28 cellular contexts compared by ENCODE assay signal in genomic region chr17:27259356-27259755, GRCh38.
"Had no signal": no experiment of that assay in that cellular context is flagged by ENCODE, and none has a peak within 500 bp of the region (broad histone marks: within the 10 kb centered on the region; RNA-seq: fewer than 3 reads in every experiment).

No MANE protein-coding gene starts in this region.

- H3K4me1 Mint-ChIP-seq: activated CD4-positive, alpha-beta T cell treated with anti-CD3 and anti-CD28 coated beads for 36 hours; activated naive CD8-positive, alpha-beta T cell treated with anti-CD3 and anti-CD28 coated beads for 36 hours; endodermal cell; naive thymus-derived CD4-positive, alpha-beta T cell had no signal

- H3K27me3 Mint-ChIP-seq: activated B cell treated with CpG ODN at 0.5 μM for 24 hours; activated CD4-positive, alpha-beta T cell treated with anti-CD3 and anti-CD28 coated beads for 36 hours; activated naive CD8-positive, alpha-beta T cell treated with anti-CD3 and anti-CD28 coated beads for 36 hours; activated T-cell treated with anti-CD3 and anti-CD28 coated beads, Interleukin-2, amount 50 U/mL, for 24 hours had no signal

- H3K27ac ChIP-seq: esophagus squamous epithelium, gastrocnemius medialis, heart left ventricle, lower lobe of right lung, testis, upper lobe of left lung had no signal

- H3K36me3 ChIP-seq: esophagus squamous epithelium, gastrocnemius medialis, heart left ventricle, lower lobe of right lung, upper lobe of left lung had no signal

- H3K27ac Mint-ChIP-seq: activated B cell treated with CpG ODN at 0.5 μM for 24 hours; activated CD4-positive, alpha-beta T cell treated with anti-CD3 and anti-CD28 coated beads for 36 hours; activated naive CD8-positive, alpha-beta T cell treated with anti-CD3 and anti-CD28 coated beads for 36 hours; activated T-cell treated with anti-CD3 and anti-CD28 coated beads, Interleukin-2, amount 50 U/mL, for 24 hours; endodermal cell; naive thymus-derived CD4-positive, alpha-beta T cell had no signal

- ATAC-seq: activated CD4-positive, alpha-beta T cell treated with anti-CD3 and anti-CD28 coated beads for 36 hours; gastrocnemius medialis; heart left ventricle; left colon; lower lobe of right lung; naive thymus-derived CD4-positive, alpha-beta T cell; sciatic nerve had no signal

- H3K4me3 ChIP-seq: esophagus squamous epithelium, gastrocnemius medialis, heart left ventricle, lower lobe of right lung, smooth muscle cell, testis, upper lobe of left lung had no signal

- H3K9me3 ChIP-seq: esophagus squamous epithelium, gastrocnemius medialis, heart left ventricle, lower lobe of right lung, testis, upper lobe of left lung had no signal

- H3K27me3 ChIP-seq: esophagus squamous epithelium, gastrocnemius medialis, heart left ventricle, testis, upper lobe of left lung had no signal

- DNase-seq: activated B cell treated with CpG ODN at 0.5 μM for 24 hours; activated CD4-positive, alpha-beta T cell treated with anti-CD3 and anti-CD28 coated beads for 36 hours; activated CD4-positive, alpha-beta T cell treated with anti-CD3 and anti-CD28 coated beads, Interleukin-2, amount 50 U/mL, for 4 hours; activated CD8-positive, alpha-beta memory T cell treated with anti-CD3 and anti-CD28 coated beads for 24 hours; activated CD8-positive, alpha-beta memory T cell treated with anti-CD3 and anti-CD28 coated beads, Interleukin-2, amount 50 U/mL, for 4 hours; activated naive CD4-positive, alpha-beta T cell treated with Interleukin-2 at 50 U/mL for 16 hours; activated naive CD8-positive, alpha-beta T cell treated with anti-CD3 and anti-CD28 coated beads for 36 hours; activated T-cell treated with anti-CD3 and anti-CD28 coated beads, Interleukin-2, amount 50 U/mL, for 24 hours; cerebellar nuclear complex; cortex of kidney; endodermal cell; esophagus squamous epithelium; gastrocnemius medialis; heart left ventricle; left colon; lower lobe of right lung; mesendoderm; naive thymus-derived CD4-positive, alpha-beta T cell; occipital lobe; stimulated activated CD4-positive, alpha-beta T cell treated with anti-CD3 and anti-CD28 coated beads, Interleukin-15, amount 100 ng/mL, for 24 hours; stimulated activated naive CD4-positive, alpha-beta T cell; T-helper 9 cell; testis; upper lobe of left lung had no signal

- H3K9me3 Mint-ChIP-seq: activated B cell treated with CpG ODN at 0.5 μM for 24 hours; activated naive CD8-positive, alpha-beta T cell treated with anti-CD3 and anti-CD28 coated beads for 36 hours; activated T-cell treated with anti-CD3 and anti-CD28 coated beads, Interleukin-2, amount 50 U/mL, for 24 hours; endodermal cell; naive thymus-derived CD4-positive, alpha-beta T cell; neural crest cell had no signal

- FAIRE-seq: islet of Langerhans had no signal

- H3K4me3 Mint-ChIP-seq: activated B cell treated with CpG ODN at 0.5 μM for 24 hours; activated CD4-positive, alpha-beta T cell treated with anti-CD3 and anti-CD28 coated beads for 36 hours; activated naive CD8-positive, alpha-beta T cell treated with anti-CD3 and anti-CD28 coated beads for 36 hours; activated T-cell treated with anti-CD3 and anti-CD28 coated beads, Interleukin-2, amount 50 U/mL, for 24 hours; endodermal cell; naive thymus-derived CD4-positive, alpha-beta T cell; neural crest cell had no signal

- H3K4me2 ChIP-seq: smooth muscle cell had no signal

- H3K4me1 ChIP-seq: gastrocnemius medialis had no signal

- H3K36me3 Mint-ChIP-seq: activated naive CD8-positive, alpha-beta T cell treated with anti-CD3 and anti-CD28 coated beads for 36 hours; naive thymus-derived CD4-positive, alpha-beta T cell had no signal
